12 cellular contexts compared by ENCODE assay signal in genomic region chr12:128637616-128638606, GRCh38.
DNase-seq lines count a peak whose midpoint lies in the region; ATAC-seq, FAIRE-seq and TF ChIP-seq lines count a peak whose summit lies in the region.
"Had no signal": no experiment of that assay in that cellular context is flagged by ENCODE, and none has a peak within 500 bp of the region (broad histone marks: within the 10 kb centered on the region; RNA-seq: fewer than 3 reads in every experiment).

No MANE protein-coding gene starts in this region.

- peak; percentile 30 for DNase-seq in Caki2 (ENCODE audit: low read depth)
- peak; percentile 24 for DNase-seq in NCI-H2029 (lab: John Stamatoyannopoulos, UW)
- no peak for DNase-seq in erythroblast (lab: John Stamatoyannopoulos, UW)
- DNase-seq in HTR-8/SVneo (ENCODE audit: insufficient read length, low spot score) = no peak
- no peak for DNase-seq in HEK293T (ENCODE audit: extremely low spot score)
- no peak for DNase-seq in NCI-H345 treated with DMSO at 0.1 percent for 48 hours (lab: John Stamatoyannopoulos, UW; ENCODE audit: unreplicated experiment)
- DNase-seq: activated T-cell treated with anti-CD3 and anti-CD28 coated beads, Interleukin-2, amount 50 U/mL, for 24 hours; gastrocnemius medialis; IMR-90; stimulated activated CD4-positive, alpha-beta T cell treated with anti-CD3 and anti-CD28 coated beads, Interleukin-15, amount 100 ng/mL, for 24 hours had no signal

- in situ Hi-C loops in Caki2 (cut with HindIII; ENCODE audit: low pct_unique_long_range_greater_than_20kb, low sequenced_read_pairs) = no loop called here

- CTCF ChIA-PET in HEK293T (lab: Yijun Ruan, JAX) = no interaction called here

- ATAC-seq in GM19351 (IDR thresholded peaks at IDR 0.05; ENCODE audit: unreplicated experiment) = peak; percentile 94
- ATAC-seq in HG02885 (IDR thresholded peaks at IDR 0.05; ENCODE audit: poor library complexity, unreplicated experiment) = peak; percentile 52
- ATAC-seq: gastrocnemius medialis had no signal

- TF ChIP-seq POLR2A in erythroblast (IDR thresholded peaks at IDR 0.05; ENCODE audit: low read length) = no peak

- POLR2A ChIA-PET in HEK293T (lab: Yijun Ruan, JAX) = no interaction called here

- FAIRE-seq in HTR-8/SVneo (lab: Jason Lieb, UNC) = no peak

TF ChIP-seq in HEK293T, 16 proteins besides CTCF, POLR2A, EP300 and RAD21:
- TF ChIP-seq TARDBP (IDR thresholded peaks at IDR 0.05) (no peak), FOXM1 (IDR thresholded peaks at IDR 0.05; ENCODE audit: borderline replicate concordance) (no peak), CTBP1 (IDR thresholded peaks at IDR 0.05; ENCODE audit: borderline replicate concordance) (no peak)

Comparison
In these comparisons a context has a peak if more than half of its experiments do, and no peak if none do; other contexts are left out.
1. DNase-seq: peak in Caki2 (single experiment) and NCI-H2029 (single experiment); none in erythroblast (0 of 2), HTR-8/SVneo (single experiment), HEK293T (single experiment) and NCI-H345 treated with DMSO at 0.1 percent for 48 hours (single experiment).